ENCODE assay signal across 19 cellular contexts in genomic region chr3:77362936-77363335, GRCh38.
"Had no signal": no experiment of that assay in that cellular context is flagged by ENCODE, and none has a peak within 500 bp of the region (broad histone marks: within the 10 kb centered on the region; RNA-seq: fewer than 3 reads in every experiment).

No MANE protein-coding gene starts in this region.

- H3K27ac ChIP-seq: RWPE1 had no signal

- ATAC-seq: Panc1, PC-3, SK-N-SH treated with all-trans-retinoic acid at 6 μM for 48 hours had no signal

- DNase-seq: KBM-7, NCI-H1092, NCI-H1105 treated with DMSO at 0.1 percent for 48 hours, NCI-H1417 treated with DMSO at 0.1 percent for 48 hours, NCI-H187, NCI-H2029, NCI-H2081 treated with DMSO at 0.1 percent for 48 hours, NCI-H2171, NCI-H226, NCI-H446, NCI-H510A, NCI-H524 treated with DMSO at 0.1 percent for 48 hours, NCI-H69, NCI-H774, PC-3, SHP77 had no signal
